ENCODE assay signal across 1 cellular context in genomic region chr2:28394997-28395333, GRCh38.
TF ChIP-seq lines count a peak whose summit lies in the region.

No MANE protein-coding gene starts in this region.

TF ChIP-seq in A549, 52 proteins besides CTCF, POLR2A, EP300 and RAD21 (continued from another document):
- TF ChIP-seq ELK1 (IDR thresholded peaks at IDR 0.05; ENCODE audit: low read depth, low read length) = no peak
